ENCODE assay signal across 8 cellular contexts in genomic region chr15:82043726-82044372, GRCh38. TPM values are rescaled to one million over a fixed set of nuclear protein-coding genes. Genes with fewer than 3 reads are reported as not detected.
DNase-seq lines count a peak whose midpoint lies in the region; ATAC-seq and TF ChIP-seq lines count a peak whose summit lies in the region.

No MANE protein-coding gene starts in this region.

- 0 out of 2 replicates have a peak, but pooled peaks cover 1% of the 10 kb centered on the region for H3K27me3 ChIP-seq in iPS DF 6.9 (ENCODE audit: control insufficient read depth, insufficient read depth, low read length)

- no peaks in the 10 kb centered on the region for H3K9me3 Mint-ChIP-seq in activated naive CD8-positive, alpha-beta T cell (ENCODE audit: low read depth)
- H3K9me3 Mint-ChIP-seq in stimulated activated effector memory CD8-positive, alpha-beta T cell treated with anti-CD3 and anti-CD28 coated beads, Interleukin-12 subunit alpha, Interleukin-12 subunit beta, amount 100 ng/mL, for 72 hours = no peaks in the 10 kb centered on the region

- H3K4me1 ChIP-seq in iPS DF 6.9 (ENCODE audit: control insufficient read depth, insufficient read depth, low read length) = peaks cover 3% of the 10 kb centered on the region; the same call in 1 of the 2 replicates

- no peaks in the 10 kb centered on the region for H3K36me3 Mint-ChIP-seq in activated naive CD8-positive, alpha-beta T cell
- peaks cover 6% of the 10 kb centered on the region for H3K36me3 Mint-ChIP-seq in stimulated activated effector memory CD8-positive, alpha-beta T cell treated with anti-CD3 and anti-CD28 coated beads, Interleukin-12 subunit alpha, Interleukin-12 subunit beta, amount 100 ng/mL, for 72 hours

- peaks cover 8% of the 10 kb centered on the region for H3K4me1 Mint-ChIP-seq in activated naive CD8-positive, alpha-beta T cell (ENCODE audit: low read depth)
- peaks cover 13% of the 10 kb centered on the region for H3K4me1 Mint-ChIP-seq in stimulated activated effector memory CD8-positive, alpha-beta T cell treated with anti-CD3 and anti-CD28 coated beads, Interleukin-12 subunit alpha, Interleukin-12 subunit beta, amount 100 ng/mL, for 72 hours

- no peaks in the 10 kb centered on the region for H3K36me3 ChIP-seq in iPS DF 6.9 (ENCODE audit: control insufficient read depth, insufficient read depth, low read length)

- no CpG with 5 or more reads among the region's 54 CpGs for WGBS in iPS DF 6.9 (ENCODE audit: insufficient coverage, insufficient read length)

- peak overlapping the region; percentile 82 for H3K4me3 ChIP-seq in HFF-Myc (replicated peaks; ENCODE audit: low read depth, low read length)
- H3K4me3 ChIP-seq in iPS DF 6.9 (ENCODE audit: low read length) = peak overlapping the region; percentile 97; the same call in 1 of the 2 replicates

- no peaks in the 10 kb centered on the region for H3K9me3 ChIP-seq in iPS DF 6.9 (ENCODE audit: control insufficient read depth, insufficient read depth, low read length)

- TF ChIP-seq CTCF in HFF-Myc (IDR thresholded peaks at IDR 0.05; ENCODE audit: low read depth, low read length, missing control alignments) = no peak

- peak overlapping the region; percentile 85 for H3K4me3 Mint-ChIP-seq in activated naive CD8-positive, alpha-beta T cell
- peak overlapping the region; percentile 81 for H3K4me3 Mint-ChIP-seq in stimulated activated effector memory CD8-positive, alpha-beta T cell treated with anti-CD3 and anti-CD28 coated beads, Interleukin-12 subunit alpha, Interleukin-12 subunit beta, amount 100 ng/mL, for 72 hours

- no peak overlapping the region for H3K27ac ChIP-seq in iPS DF 6.9 (ENCODE audit: low read length)

- H3K27ac Mint-ChIP-seq in activated naive CD8-positive, alpha-beta T cell = no peak overlapping the region
- H3K27ac Mint-ChIP-seq in stimulated activated effector memory CD8-positive, alpha-beta T cell treated with anti-CD3 and anti-CD28 coated beads, Interleukin-12 subunit alpha, Interleukin-12 subunit beta, amount 100 ng/mL, for 72 hours = no peak overlapping the region

- H3K27me3 Mint-ChIP-seq in activated naive CD8-positive, alpha-beta T cell = peaks cover 2% of the 10 kb centered on the region

- DNase-seq in HFF-Myc (ENCODE audit: extremely low read depth, low read depth) = no peak
- DNase-seq in iPS DF 6.9 (ENCODE audit: low read depth, low spot score) = no peak
- no peak for DNase-seq in stimulated activated effector memory CD8-positive, alpha-beta T cell treated with anti-CD3 and anti-CD28 coated beads, Interleukin-12 subunit alpha, Interleukin-12 subunit beta, amount 100 ng/mL, for 72 hours (ENCODE audit: low spot score in 2 of 2)
- no peak for DNase-seq in RKO (ENCODE audit: low spot score)
- no peak for DNase-seq in mucosa of gallbladder (ENCODE audit: low spot score)
- DNase-seq in NK-92 (lab: John Stamatoyannopoulos, UW; ENCODE audit: unreplicated experiment) = no peak
- no peak for DNase-seq in activated CD4-positive, alpha-beta T cell treated with anti-CD3 and anti-CD28 coated beads for 48 hours

- no peak for ATAC-seq in stimulated activated effector memory CD8-positive, alpha-beta T cell treated with anti-CD3 and anti-CD28 coated beads, Interleukin-12 subunit alpha, Interleukin-12 subunit beta, amount 100 ng/mL, for 72 hours

RNA-seq across cellular contexts. Expression of gene MEX3B, which starts 2.0 kb away (rescaled TPM):
- 4.1 TPM for total RNA-seq in mucosa of gallbladder
